In the genomic region with DNA sequence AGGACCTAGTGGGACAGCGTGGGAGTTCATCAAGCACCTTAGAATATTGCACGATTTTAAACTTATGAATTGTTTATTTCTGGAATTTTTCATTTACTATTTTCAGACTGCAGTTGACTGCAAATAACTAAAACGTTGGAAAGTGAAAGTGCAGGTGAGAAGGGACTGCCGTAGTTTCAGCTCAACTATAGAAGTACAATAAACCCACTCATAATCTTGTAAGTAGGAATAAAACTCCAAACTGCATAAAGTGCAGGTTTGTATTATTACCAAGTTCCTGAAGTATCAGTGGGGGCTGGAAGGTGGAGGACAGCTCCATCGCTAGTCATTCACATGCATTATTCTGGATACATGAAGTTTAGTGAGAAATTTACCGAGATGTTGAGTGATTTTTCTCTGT, we compare ENCODE assay signal across 10 cellular contexts. TPM values are rescaled to one million over a fixed set of nuclear protein-coding genes. Genes with fewer than 3 reads are reported as not detected.
DNase-seq lines count a peak whose midpoint lies in the region; ATAC-seq and TF ChIP-seq lines count a peak whose summit lies in the region.
"Had no signal": no experiment of that assay in that cellular context is flagged by ENCODE, and none has a peak within 500 bp of the region (broad histone marks: within the 10 kb centered on the region; RNA-seq: fewer than 3 reads in every experiment).

No MANE protein-coding gene starts in this region.

- peak overlapping the region; percentile 89 for H3K4me2 ChIP-seq in OCI-LY3 (ENCODE audit: low read length)

- no peaks in the 10 kb centered on the region for H3K36me3 Mint-ChIP-seq in activated T-cell treated with anti-CD3 and anti-CD28 coated beads, Interleukin-2, amount 50 U/mL, for 72 hours (ENCODE audit: insufficient read depth in 2 of 2)
- peaks cover 6% of the 10 kb centered on the region for H3K36me3 Mint-ChIP-seq in stimulated activated effector memory CD8-positive, alpha-beta T cell treated with anti-CD3 and anti-CD28 coated beads, Interleukin-12 subunit alpha, Interleukin-12 subunit beta, amount 100 ng/mL, for 72 hours
- H3K36me3 Mint-ChIP-seq: WTC11 had no signal

- H3K27ac ChIP-seq in OCI-LY3 (ENCODE audit: low read length) (peak overlapping the region; percentile 95), coronary artery (no peak overlapping the region), ovary (no peak overlapping the region)
- H3K27ac ChIP-seq in effector memory CD4-positive, alpha-beta T cell (ENCODE audit: insufficient read depth, low read length, poor library complexity, severe bottlenecking) = peak overlapping the region; percentile 92

- 54 to 66% (median 57%) methylated on average over 6 of the region's 6 CpGs for WGBS in ovary, 3 donors

- H3K4me3 ChIP-seq in OCI-LY3 (ENCODE audit: low read length) = peak overlapping the region; percentile 75
- H3K4me3 ChIP-seq in effector memory CD4-positive, alpha-beta T cell (ENCODE audit: insufficient read depth, low read depth, low read length, poor library complexity, severe bottlenecking) = peak overlapping the region; percentile 30
- H3K4me3 ChIP-seq in coronary artery = no peak overlapping the region
- H3K4me3 ChIP-seq in ovary = no peak overlapping the region
- H3K4me3 ChIP-seq: upper lobe of right lung had no signal

- peak overlapping the region; percentile 94 for H3K27ac Mint-ChIP-seq in activated T-cell treated with anti-CD3 and anti-CD28 coated beads, Interleukin-2, amount 50 U/mL, for 72 hours
- H3K27ac Mint-ChIP-seq in stimulated activated effector memory CD8-positive, alpha-beta T cell treated with anti-CD3 and anti-CD28 coated beads, Interleukin-12 subunit alpha, Interleukin-12 subunit beta, amount 100 ng/mL, for 72 hours = peak overlapping the region; percentile 93
- H3K27ac Mint-ChIP-seq: WTC11 had no signal

- no peaks in the 10 kb centered on the region for H3K36me3 ChIP-seq in OCI-LY3 (replicated peaks; ENCODE audit: low read depth, low read length)
- no peaks in the 10 kb centered on the region for H3K36me3 ChIP-seq in effector memory CD4-positive, alpha-beta T cell (ENCODE audit: control insufficient read depth, insufficient read depth, low read length)
- no peaks in the 10 kb centered on the region for H3K36me3 ChIP-seq in ovary
- H3K36me3 ChIP-seq: upper lobe of right lung had no signal

- peaks cover 50% of the 10 kb centered on the region for H3K4me1 ChIP-seq in OCI-LY3 (ENCODE audit: low read length)
- peaks cover 49% of the 10 kb centered on the region for H3K4me1 ChIP-seq in effector memory CD4-positive, alpha-beta T cell (ENCODE audit: control insufficient read depth, insufficient read depth, low read length, poor library complexity, severe bottlenecking)
- peaks cover 10% of the 10 kb centered on the region for H3K4me1 ChIP-seq in ovary (ENCODE audit: insufficient read depth)

- H3K79me2 ChIP-seq in OCI-LY3 (ENCODE audit: low read length) = no peaks in the 10 kb centered on the region

- H2AFZ ChIP-seq in OCI-LY3 (ENCODE audit: low read depth, low read length) = peak overlapping the region; percentile 81

- no peak for ATAC-seq in activated T-cell treated with anti-CD3 and anti-CD28 coated beads, Interleukin-2, amount 50 U/mL, for 72 hours (replicated peaks in 1 of 2)
- ATAC-seq in stimulated activated effector memory CD8-positive, alpha-beta T cell treated with anti-CD3 and anti-CD28 coated beads, Interleukin-12 subunit alpha, Interleukin-12 subunit beta, amount 100 ng/mL, for 72 hours = no peak
- ATAC-seq in GM21717 (IDR thresholded peaks at IDR 0.05; ENCODE audit: unreplicated experiment) = no peak
- ATAC-seq: WTC11 had no signal

- no peaks in the 10 kb centered on the region for H3K27me3 ChIP-seq in OCI-LY3 (ENCODE audit: low read depth, low read length)
- H3K27me3 ChIP-seq in effector memory CD4-positive, alpha-beta T cell (replicated peaks; ENCODE audit: control insufficient read depth, insufficient read depth, low read length, poor library complexity, severe bottlenecking) = no peaks in the 10 kb centered on the region
- H3K27me3 ChIP-seq in ovary = no peaks in the 10 kb centered on the region
- H3K27me3 ChIP-seq: upper lobe of right lung had no signal

- DNase-seq in activated T-cell treated with anti-CD3 and anti-CD28 coated beads, Interleukin-2, amount 50 U/mL, for 72 hours = no peak
- DNase-seq in activated T-cell treated with anti-CD3 and anti-CD28 coated beads, Interleukin-2, amount 50 U/mL, for 48 hours = no peak
- DNase-seq in effector memory CD4-positive, alpha-beta T cell = no peak
- no peak for DNase-seq in stimulated activated effector memory CD8-positive, alpha-beta T cell treated with anti-CD3 and anti-CD28 coated beads, Interleukin-12 subunit alpha, Interleukin-12 subunit beta, amount 100 ng/mL, for 72 hours (ENCODE audit: low spot score in 2 of 2)
- no peak for DNase-seq in coronary artery (ENCODE audit: low spot score)
- no peak for DNase-seq in ovary

- TF ChIP-seq POLR2A in ovary (IDR thresholded peaks at IDR 0.05) = no peak

- H3K9me3 ChIP-seq in OCI-LY3 (ENCODE audit: insufficient read depth, low read length) (no peaks in the 10 kb centered on the region), ovary (no peaks in the 10 kb centered on the region)
- no peaks in the 10 kb centered on the region for H3K9me3 ChIP-seq in effector memory CD4-positive, alpha-beta T cell (ENCODE audit: control insufficient read depth, low read length)
- H3K9me3 ChIP-seq: upper lobe of right lung had no signal

- H4K20me1 ChIP-seq in OCI-LY3 (ENCODE audit: insufficient read depth, low read length) = no peaks in the 10 kb centered on the region

- H3K27me3 Mint-ChIP-seq in activated T-cell treated with anti-CD3 and anti-CD28 coated beads, Interleukin-2, amount 50 U/mL, for 72 hours (ENCODE audit: low read depth) = no peaks in the 10 kb centered on the region

- H3K4me3 Mint-ChIP-seq in activated T-cell treated with anti-CD3 and anti-CD28 coated beads, Interleukin-2, amount 50 U/mL, for 72 hours = peak overlapping the region; percentile 60 to 90
- peak overlapping the region; percentile 69 for H3K4me3 Mint-ChIP-seq in stimulated activated effector memory CD8-positive, alpha-beta T cell treated with anti-CD3 and anti-CD28 coated beads, Interleukin-12 subunit alpha, Interleukin-12 subunit beta, amount 100 ng/mL, for 72 hours
- H3K4me3 Mint-ChIP-seq: WTC11 had no signal

- H3K4me1 Mint-ChIP-seq in activated T-cell treated with anti-CD3 and anti-CD28 coated beads, Interleukin-2, amount 50 U/mL, for 72 hours (ENCODE audit: low read depth) = peaks cover 65% of the 10 kb centered on the region
- H3K4me1 Mint-ChIP-seq in stimulated activated effector memory CD8-positive, alpha-beta T cell treated with anti-CD3 and anti-CD28 coated beads, Interleukin-12 subunit alpha, Interleukin-12 subunit beta, amount 100 ng/mL, for 72 hours = peaks cover 51% of the 10 kb centered on the region

- TF ChIP-seq CTCF in OCI-LY3 (IDR thresholded peaks at IDR 0.05; ENCODE audit: low read depth, low read length) (no peak), coronary artery (IDR thresholded peaks at IDR 0.05) (no peak), ovary (IDR thresholded peaks at IDR 0.05) (no peak)

- TF ChIP-seq EP300 in ovary (IDR thresholded peaks at IDR 0.05) = no peak

- H3K9ac ChIP-seq in OCI-LY3 (ENCODE audit: low read length) = peak overlapping the region; percentile 70

- intact Hi-C loops in ovary (cut with DNase I) = no loop called here

- H3K9me3 Mint-ChIP-seq in activated T-cell treated with anti-CD3 and anti-CD28 coated beads, Interleukin-2, amount 50 U/mL, for 72 hours = no peaks in the 10 kb centered on the region
- no peaks in the 10 kb centered on the region for H3K9me3 Mint-ChIP-seq in stimulated activated effector memory CD8-positive, alpha-beta T cell treated with anti-CD3 and anti-CD28 coated beads, Interleukin-12 subunit alpha, Interleukin-12 subunit beta, amount 100 ng/mL, for 72 hours
- H3K9me3 Mint-ChIP-seq: WTC11 had no signal

RNA-seq across cellular contexts. Expression of a gene that starts 43.4 kb away (rescaled TPM):
- 10 to 100 TPM; 22.9 to 24.7 TPM for total RNA-seq in activated T-cell treated with anti-CD3 and anti-CD28 coated beads, Interleukin-2, amount 50 U/mL, for 72 hours
- total RNA-seq in ovary = 10 to 100 TPM; 20.1 to 54.2 (median 31.0) TPM
- polyA plus RNA-seq in ovary = 10 to 100 TPM; 12.6 to 16.1 TPM

Comparison
In these comparisons a context has a peak if more than half of its experiments do, and no peak if none do; other contexts are left out.
1. H3K27ac ChIP-seq: peak in OCI-LY3 (single experiment) and effector memory CD4-positive, alpha-beta T cell (single experiment); none in coronary artery (0 of 2) and ovary (0 of 2).
2. H3K4me3 ChIP-seq: peak in OCI-LY3 (single experiment) and effector memory CD4-positive, alpha-beta T cell (single experiment); none in coronary artery (single experiment) and ovary (single experiment).